39 cellular contexts compared by ENCODE assay signal in genomic region chrX:22329783-22330182, GRCh38. TPM values are rescaled to one million over a fixed set of nuclear protein-coding genes. Genes with fewer than 3 reads are reported as not detected.
"Had no signal": no experiment of that assay in that cellular context is flagged by ENCODE, and none has a peak within 500 bp of the region (broad histone marks: within the 10 kb centered on the region; RNA-seq: fewer than 3 reads in every experiment).

No MANE protein-coding gene starts in this region.

- H3K4me1 Mint-ChIP-seq: activated B cell treated with CpG ODN at 0.5 μM for 24 hours; activated CD4-positive, alpha-beta T cell treated with anti-CD3 and anti-CD28 coated beads, Interleukin-2, amount 10 ng/mL, durations not matched to agents 24 days and 14 days; activated naive CD8-positive, alpha-beta T cell treated with anti-CD3 and anti-CD28 coated beads for 36 hours; activated T-helper 17 cell treated with anti-CD3 and anti-CD28 coated beads, Interleukin-2, amount 50 U/mL, for 72 hours; brain; central memory CD8-positive, alpha-beta T cell had no signal

- ATAC-seq: activated CD8-positive, alpha-beta T cell treated with anti-CD3 and anti-CD28 coated beads for 36 hours; activated naive CD4-positive, alpha-beta T cell treated with anti-CD3 and anti-CD28 coated beads, Interleukin-2, amount 50 U/mL, for 72 hours; activated T-cell treated with anti-CD3 and anti-CD28 coated beads, Interleukin-2, amount 50 U/mL, for 4 hours; activated T-cell treated with anti-CD3 and anti-CD28 coated beads, Interleukin-2, amount 50 U/mL, for 72 hours; activated T-helper 17 cell treated with anti-CD3 and anti-CD28 coated beads, Interleukin-2, amount 50 U/mL, for 72 hours had no signal

- H3K36me3 ChIP-seq: adrenal gland, cardiac muscle cell had no signal

- H3K27ac ChIP-seq: adrenal gland, cardiac muscle cell, VCaP had no signal

- H3K27ac Mint-ChIP-seq: activated B cell treated with CpG ODN at 0.5 μM for 24 hours; activated CD4-positive, alpha-beta memory T cell treated with anti-CD3 and anti-CD28 coated beads for 36 hours; activated CD4-positive, alpha-beta T cell treated with anti-CD3 and anti-CD28 coated beads, Interleukin-2, amount 10 ng/mL, durations not matched to agents 24 days and 14 days; activated CD8-positive, alpha-beta T cell treated with anti-CD3 and anti-CD28 coated beads for 36 hours; activated naive CD4-positive, alpha-beta T cell treated with anti-CD3 and anti-CD28 coated beads for 36 hours; activated naive CD4-positive, alpha-beta T cell treated with anti-CD3 and anti-CD28 coated beads, Interleukin-2, amount 50 U/mL, for 72 hours; activated naive CD8-positive, alpha-beta T cell treated with anti-CD3 and anti-CD28 coated beads for 36 hours; activated T-cell treated with anti-CD3 and anti-CD28 coated beads, Interleukin-2, amount 50 U/mL, for 72 hours; activated T-helper 1 cell treated with anti-CD3 and anti-CD28 coated beads, Interleukin-12 subunit alpha, Interleukin-12 subunit beta, Interleukin-2, Interleukin-4 antibody, amounts not matched to agents 30 ng/mL and 10 ng/mL and 1 ng/mL, durations not matched to agents 14 hours and 24 hours and 36 hours; activated T-helper 17 cell treated with anti-CD3 and anti-CD28 coated beads, Interleukin-2, amount 50 U/mL, for 72 hours; brain; T-helper 1 cell treated with Interleukin-12 subunit alpha and Interleukin-12 subunit beta and Interleukin-4 antibody, amounts not matched to agents 30 μg/mL and 1 μg/mL, for 36 hours; T-helper 2 cell treated with Interferon-gamma antibody and Interleukin-4, amounts not matched to agents 5 μg/mL and 100 μg/mL, for 36 hours had no signal

- H3K27me3 Mint-ChIP-seq: activated CD4-positive, alpha-beta memory T cell treated with anti-CD3 and anti-CD28 coated beads for 36 hours; activated CD4-positive, alpha-beta T cell treated with anti-CD3 and anti-CD28 coated beads, Interleukin-2, amount 10 ng/mL, durations not matched to agents 24 days and 14 days; activated CD8-positive, alpha-beta T cell treated with anti-CD3 and anti-CD28 coated beads for 36 hours; central memory CD8-positive, alpha-beta T cell had no signal

- H3K36me3 Mint-ChIP-seq: activated CD4-positive, alpha-beta memory T cell treated with anti-CD3 and anti-CD28 coated beads for 36 hours; activated naive CD4-positive, alpha-beta T cell treated with anti-CD3 and anti-CD28 coated beads, Interleukin-2, amount 50 U/mL, for 72 hours; activated naive CD8-positive, alpha-beta T cell treated with anti-CD3 and anti-CD28 coated beads for 36 hours; brain had no signal

- H3K4me3 ChIP-seq: adrenal gland, cardiac muscle cell had no signal

- H3K9me3 ChIP-seq: adrenal gland had no signal

- DNase-seq: activated B cell treated with CpG ODN at 0.5 μM for 24 hours; activated CD4-positive, alpha-beta memory T cell treated with anti-CD3 and anti-CD28 coated beads for 36 hours; activated CD4-positive, alpha-beta T cell treated with anti-CD3 and anti-CD28 coated beads, Interleukin-2, amount 10 ng/mL, durations not matched to agents 24 days and 14 days; activated CD4-positive, alpha-beta T cell treated with anti-CD3 and anti-CD28 coated beads, Interleukin-2, amount 50 U/mL, for 1 hour; activated CD4-positive, alpha-beta T cell treated with anti-CD3 and anti-CD28 coated beads, Interleukin-2, amount 50 U/mL, for 4 hours; activated CD4-positive, CD25-positive, alpha-beta regulatory T cell treated with anti-CD3 and anti-CD28 coated beads, Interleukin-2, amount 50 U/mL, for 72 hours; activated CD8-positive, alpha-beta memory T cell treated with anti-CD3 and anti-CD28 coated beads, Interleukin-2, amount 50 U/mL, for 4 hours; activated CD8-positive, alpha-beta T cell treated with anti-CD3 and anti-CD28 coated beads for 36 hours; activated effector memory CD4-positive, alpha-beta T cell treated with anti-CD3 and anti-CD28 coated beads, Interleukin-2, amount 50 U/mL, for 16 hours; activated gamma-delta T cell treated with Interleukin-2 at 50 U/mL for 16 hours; activated naive CD4-positive, alpha-beta T cell; activated naive CD4-positive, alpha-beta T cell treated with anti-CD3 and anti-CD28 coated beads for 36 hours; activated naive CD4-positive, alpha-beta T cell treated with anti-CD3 and anti-CD28 coated beads, Interleukin-2, amount 50 U/mL, for 16 hours; activated naive CD8-positive, alpha-beta T cell treated with anti-CD3 and anti-CD28 coated beads for 36 hours; activated T-cell treated with anti-CD3 and anti-CD28 coated beads for 4 hours; activated T-cell treated with anti-CD3 and anti-CD28 coated beads, Interleukin-2, amount 50 U/mL, for 1 hour; activated T-cell treated with anti-CD3 and anti-CD28 coated beads, Interleukin-2, amount 50 U/mL, for 4 hours; activated T-cell treated with anti-CD3 and anti-CD28 coated beads, Interleukin-2, amount 50 U/mL, for 72 hours; adrenal gland; amniotic stem cell; aorta; caudate nucleus; cerebellar nuclear complex; T-helper 1 cell; T-helper 2 cell; T-helper 9 cell had no signal

- H3K4me3 Mint-ChIP-seq: activated B cell treated with CpG ODN at 0.5 μM for 24 hours; activated CD4-positive, alpha-beta memory T cell treated with anti-CD3 and anti-CD28 coated beads for 36 hours; activated CD4-positive, alpha-beta T cell treated with anti-CD3 and anti-CD28 coated beads, Interleukin-2, amount 10 ng/mL, durations not matched to agents 24 days and 14 days; activated CD8-positive, alpha-beta T cell treated with anti-CD3 and anti-CD28 coated beads for 36 hours; activated naive CD4-positive, alpha-beta T cell treated with anti-CD3 and anti-CD28 coated beads for 36 hours; activated naive CD8-positive, alpha-beta T cell treated with anti-CD3 and anti-CD28 coated beads for 36 hours; activated T-cell treated with anti-CD3 and anti-CD28 coated beads, Interleukin-2, amount 50 U/mL, for 4 hours; activated T-cell treated with anti-CD3 and anti-CD28 coated beads, Interleukin-2, amount 50 U/mL, for 72 hours; activated T-helper 1 cell treated with anti-CD3 and anti-CD28 coated beads, Interleukin-12 subunit alpha, Interleukin-12 subunit beta, Interleukin-2, Interleukin-4 antibody, amounts not matched to agents 30 ng/mL and 10 ng/mL and 1 ng/mL, durations not matched to agents 14 hours and 24 hours and 36 hours; activated T-helper 17 cell treated with anti-CD3 and anti-CD28 coated beads, Interleukin-2, amount 50 U/mL, for 72 hours; brain; central memory CD8-positive, alpha-beta T cell; T-helper 1 cell treated with Interleukin-12 subunit alpha and Interleukin-12 subunit beta and Interleukin-4 antibody, amounts not matched to agents 30 μg/mL and 1 μg/mL, for 36 hours; T-helper 2 cell treated with Interferon-gamma antibody and Interleukin-4, amounts not matched to agents 5 μg/mL and 100 μg/mL, for 36 hours had no signal

- FAIRE-seq: bronchial epithelial cell, TTC549 had no signal

- H3K4me1 ChIP-seq: adrenal gland had no signal

- H3K9me3 Mint-ChIP-seq: activated B cell treated with CpG ODN at 0.5 μM for 24 hours; activated CD4-positive, alpha-beta memory T cell treated with anti-CD3 and anti-CD28 coated beads for 36 hours; activated CD4-positive, alpha-beta T cell treated with anti-CD3 and anti-CD28 coated beads, Interleukin-2, amount 10 ng/mL, durations not matched to agents 24 days and 14 days; activated CD8-positive, alpha-beta T cell treated with anti-CD3 and anti-CD28 coated beads for 36 hours; activated naive CD4-positive, alpha-beta T cell treated with anti-CD3 and anti-CD28 coated beads for 36 hours; activated T-cell treated with anti-CD3 and anti-CD28 coated beads, Interleukin-2, amount 50 U/mL, for 4 hours; activated T-cell treated with anti-CD3 and anti-CD28 coated beads, Interleukin-2, amount 50 U/mL, for 72 hours; activated T-helper 1 cell treated with anti-CD3 and anti-CD28 coated beads, Interleukin-12 subunit alpha, Interleukin-12 subunit beta, Interleukin-2, Interleukin-4 antibody, amounts not matched to agents 30 ng/mL and 10 ng/mL and 1 ng/mL, durations not matched to agents 14 hours and 24 hours and 36 hours; activated T-helper 17 cell treated with anti-CD3 and anti-CD28 coated beads, Interleukin-2, amount 50 U/mL, for 72 hours; central memory CD8-positive, alpha-beta T cell; T-helper 1 cell treated with Interleukin-12 subunit alpha and Interleukin-12 subunit beta and Interleukin-4 antibody, amounts not matched to agents 30 μg/mL and 1 μg/mL, for 36 hours; T-helper 2 cell treated with Interferon-gamma antibody and Interleukin-4, amounts not matched to agents 5 μg/mL and 100 μg/mL, for 36 hours had no signal

- H3K27me3 ChIP-seq: cardiac muscle cell had no signal

RNA-seq across cellular contexts. Expression of gene CBLL2, which starts 57.1 kb away (rescaled TPM):
- total RNA-seq: activated B cell treated with CpG ODN at 0.5 μM for 24 hours; activated CD4-positive, alpha-beta memory T cell treated with anti-CD3 and anti-CD28 coated beads for 36 hours; activated CD4-positive, alpha-beta T cell treated with anti-CD3 and anti-CD28 coated beads, Interleukin-2, amount 10 ng/mL, durations not matched to agents 24 days and 14 days; activated CD8-positive, alpha-beta memory T cell treated with anti-CD3 and anti-CD28 coated beads for 36 hours; activated CD8-positive, alpha-beta T cell treated with anti-CD3 and anti-CD28 coated beads for 36 hours; activated naive CD4-positive, alpha-beta T cell treated with anti-CD3 and anti-CD28 coated beads for 36 hours; activated naive CD4-positive, alpha-beta T cell treated with anti-CD3 and anti-CD28 coated beads, Interleukin-2, amount 50 U/mL, for 72 hours; activated naive CD8-positive, alpha-beta T cell treated with anti-CD3 and anti-CD28 coated beads for 36 hours; activated T-cell treated with anti-CD3 and anti-CD28 coated beads, Interleukin-2, amount 50 U/mL, for 4 hours; activated T-cell treated with anti-CD3 and anti-CD28 coated beads, Interleukin-2, amount 50 U/mL, for 72 hours; activated T-helper 1 cell treated with anti-CD3 and anti-CD28 coated beads, Interleukin-12 subunit alpha, Interleukin-12 subunit beta, Interleukin-2, Interleukin-4 antibody, amounts not matched to agents 30 ng/mL and 10 ng/mL and 1 ng/mL, durations not matched to agents 14 hours and 24 hours and 36 hours; activated T-helper 17 cell treated with anti-CD3 and anti-CD28 coated beads, Interleukin-2, amount 50 U/mL, for 72 hours; adrenal gland; aorta; bronchial epithelial cell; cardiac muscle cell; chondrocyte had no signal
